In genomic region chrX:141936080-141936479, GRCh38 we compare ENCODE assay signal across 19 cellular contexts.
DNase-seq lines count a peak whose midpoint lies in the region; ATAC-seq and TF ChIP-seq lines count a peak whose summit lies in the region.
"Had no signal": no experiment of that assay in that cellular context is flagged by ENCODE, and none has a peak within 500 bp of the region (broad histone marks: within the 10 kb centered on the region; RNA-seq: fewer than 3 reads in every experiment).

No MANE protein-coding gene starts in this region.

- H3K4me3 ChIP-seq in astrocyte of the cerebellum (ENCODE audit: low read depth, low read length) = no peak overlapping the region
- H3K4me3 ChIP-seq: gastroesophageal sphincter had no signal

- peak; percentile 23 for TF ChIP-seq CTCF in astrocyte of the cerebellum (IDR thresholded peaks at IDR 0.05; ENCODE audit: low read depth, low read length, missing control alignments)

- peak; percentile 4; the same call in 1 of the 2 replicates for TF ChIP-seq RAD21 in Ishikawa (IDR thresholded peaks at IDR 0.05; ENCODE audit: low read depth)

- no peak for ATAC-seq in stimulated activated naive CD8-positive, alpha-beta T cell treated with anti-CD3 and anti-CD28 coated beads, Interleukin-15, Interleukin-2, amounts not matched to agents 100 U/mL and 50 U/mL, for 24 hours
- ATAC-seq in GM18907 (IDR thresholded peaks at IDR 0.05; ENCODE audit: unreplicated experiment) = no peak
- ATAC-seq: activated CD4-positive, alpha-beta T cell treated with anti-CD3 and anti-CD28 coated beads for 36 hours; gastroesophageal sphincter; HCT116; Right ventricle myocardium inferior; stimulated activated effector memory CD8-positive, alpha-beta T cell treated with anti-CD3 and anti-CD28 coated beads, Interleukin-12 subunit alpha, Interleukin-12 subunit beta, amount 100 ng/mL, for 72 hours had no signal

- no peak for TF ChIP-seq EP300 in Ishikawa (IDR thresholded peaks at IDR 0.05; ENCODE audit: borderline replicate concordance)

- in situ Hi-C loops in astrocyte of the cerebellum (cut with HindIII; ENCODE audit: low sequenced_read_pairs) = no loop called here

- DNase-seq in Ammon's horn (ENCODE audit: low spot score) (peak; percentile 11), astrocyte of the cerebellum (ENCODE audit: low read depth) (no peak), left kidney (ENCODE audit: low read depth, low spot score) (peak; percentile 7), ecto neural progenitor cell (ENCODE audit: low spot score) (no peak), anterior cingulate cortex (lab: John Stamatoyannopoulos, UW) (no peak)
- DNase-seq in stimulated activated naive CD8-positive, alpha-beta T cell treated with anti-CD3 and anti-CD28 coated beads, Interleukin-15, Interleukin-2, amounts not matched to agents 100 U/mL and 50 U/mL, for 24 hours = no peak
- DNase-seq: activated CD4-positive, alpha-beta T cell treated with anti-CD3 and anti-CD28 coated beads for 36 hours; activated naive CD4-positive, alpha-beta T cell treated with anti-CD3 and anti-CD28 coated beads, Interleukin-2, amount 10 ng/mL, durations not matched to agents 7 days and 5 days; AML-193; immature natural killer cell; NCI-H187; NCI-H526; occipital lobe had no signal

TF ChIP-seq in Ishikawa, 13 proteins besides CTCF, POLR2A, EP300 and RAD21:
- TF ChIP-seq YY1 (IDR thresholded peaks at IDR 0.05; ENCODE audit: low read depth) = no peak

Comparison
In these comparisons a context has a peak if more than half of its experiments do, and no peak if none do; other contexts are left out.
1. DNase-seq: peak in Ammon's horn (single experiment) and left kidney (single experiment); none in astrocyte of the cerebellum (single experiment), stimulated activated naive CD8-positive, alpha-beta T cell treated with anti-CD3 and anti-CD28 coated beads, Interleukin-15, Interleukin-2, amounts not matched to agents 100 U/mL and 50 U/mL, for 24 hours (single experiment), ecto neural progenitor cell (single experiment) and anterior cingulate cortex (0 of 58).